ENCODE assay signal across 17 cellular contexts in genomic region chr10:74929197-74929596, GRCh38.
A peak's percentile ranks its signal among the peaks of the same experiment; 100 is the strongest.
DNase-seq lines count a peak whose midpoint lies in the region; ATAC-seq and TF ChIP-seq lines count a peak whose summit lies in the region.
"Had no signal": no experiment of that assay in that cellular context is flagged by ENCODE, and none has a peak within 500 bp of the region (broad histone marks: within the 10 kb centered on the region; RNA-seq: fewer than 3 reads in every experiment).

No MANE protein-coding gene starts in this region.

- no peaks in the 10 kb centered on the region for H4K20me1 ChIP-seq in GM23248 (ENCODE audit: insufficient read depth)

- H3K4me3 ChIP-seq in GM23248 (peak overlapping the region; percentile 50), body of pancreas (no peak overlapping the region), stomach smooth muscle (ENCODE audit: low read length in 2 of 2) (peak overlapping the region in 1 of 2 donors; percentile 16)
- H3K4me3 ChIP-seq: psoas muscle had no signal

- H2AFZ ChIP-seq in GM23248 = no peak overlapping the region

- intact Hi-C loops in body of pancreas (cut with DNase I) = no loop called here

- H3K27me3 ChIP-seq in GM23248 (replicated peaks; ENCODE audit: insufficient read depth) = no peaks in the 10 kb centered on the region
- H3K27me3 ChIP-seq in body of pancreas = no peaks in the 10 kb centered on the region
- no peaks in the 10 kb centered on the region for H3K27me3 ChIP-seq in stomach smooth muscle (ENCODE audit: control insufficient read depth in 1 of 2, insufficient read depth in 2 of 2, low read length in 2 of 2)

- 14 to 15% methylated on average over 5 of the region's 5 CpGs for WGBS in GM23248 (ENCODE audit: low coverage in 1 of 2, low lambda C conversion rate in 2 of 2, missing lambda C conversion rate in 2 of 2), 2 experiments
- WGBS in body of pancreas, 2 donors = 11% methylated on average over 5 of the region's 5 CpGs

- H3K9me2 ChIP-seq in GM23248 (ENCODE audit: insufficient read depth) = no peaks in the 10 kb centered on the region

- H3K9me3 ChIP-seq in GM23248 (ENCODE audit: low read depth) (no peaks in the 10 kb centered on the region), body of pancreas (no peaks in the 10 kb centered on the region), stomach smooth muscle (ENCODE audit: control insufficient read depth in 2 of 2, low read length in 2 of 2) (no peaks in the 10 kb centered on the region)
- H3K9me3 ChIP-seq: psoas muscle had no signal

- peaks cover 46% of the 10 kb centered on the region for H3F3A ChIP-seq in GM23248 (ENCODE audit: insufficient read depth)

- H3K4me1 ChIP-seq in GM23248 (ENCODE audit: insufficient read depth) = peaks cover 47% of the 10 kb centered on the region
- peaks cover 85% of the 10 kb centered on the region for H3K4me1 ChIP-seq in body of pancreas
- peaks cover 39% of the 10 kb centered on the region for H3K4me1 ChIP-seq in stomach smooth muscle (ENCODE audit: control insufficient read depth, insufficient read depth, low read length)

- in situ Hi-C loops in GM23248 (cut with MboI) = no loop called here

- DNase-seq in GM23248 = peak; percentile 63
- DNase-seq in body of pancreas = no peak
- peak; percentile 73 for DNase-seq in iris pigment epithelial cell (ENCODE audit: low read depth)
- DNase-seq in stimulated activated naive CD4-positive, alpha-beta T cell (lab: John Stamatoyannopoulos, UW) = no peak
- DNase-seq in SKM-1 treated with dmso at 0.1 percent for 144 hours (lab: John Stamatoyannopoulos, UW; ENCODE audit: unreplicated experiment) = no peak
- DNase-seq in HEK293T (ENCODE audit: extremely low spot score) = no peak
- DNase-seq in NCI-H1048 (lab: John Stamatoyannopoulos, UW) = no peak
- DNase-seq: activated T-cell treated with anti-CD3 and anti-CD28 coated beads, Interleukin-2, amount 50 U/mL, for 1 hour; CD4-positive, CD25-positive, alpha-beta regulatory T cell; effector memory CD8-positive, alpha-beta T cell; NCI-H1092; NCI-H446 treated with DMSO at 0.1 percent for 48 hours; psoas muscle; stimulated activated CD4-positive, alpha-beta T cell treated with anti-CD3 and anti-CD28 coated beads, Interleukin-4, amount 100 ng/mL, for 1 hour; T-helper 1 cell had no signal

- POLR2A ChIA-PET in HEK293T (lab: Yijun Ruan, JAX) = no interaction called here

- CTCF ChIA-PET in HEK293T (lab: Yijun Ruan, JAX) = no interaction called here

- TF ChIP-seq CTCF in body of pancreas (IDR thresholded peaks at IDR 0.05) = no peak

- H3K27ac ChIP-seq in GM23248 = peak overlapping the region; percentile 87
- peak overlapping the region; percentile 32 to 64 (median 54) for H3K27ac ChIP-seq in body of pancreas
- H3K27ac ChIP-seq in stomach smooth muscle (ENCODE audit: low read length) = peak overlapping the region; percentile 84
- H3K27ac ChIP-seq: psoas muscle had no signal

- no peaks in the 10 kb centered on the region for H3K36me3 ChIP-seq in GM23248 (ENCODE audit: low read depth)
- H3K36me3 ChIP-seq in body of pancreas (replicated peaks in 1 of 2; ENCODE audit: insufficient read depth in 1 of 2, low read depth in 2 of 2) = no peaks in the 10 kb centered on the region
- H3K36me3 ChIP-seq in stomach smooth muscle (ENCODE audit: control insufficient read depth in 2 of 2, insufficient read depth in 2 of 2, low read length in 2 of 2) = no peaks in the 10 kb centered on the region

- H3K9ac ChIP-seq in GM23248 = peak overlapping the region; percentile 66
- peak overlapping the region; percentile 14 to 41 for H3K9ac ChIP-seq in stomach smooth muscle (ENCODE audit: low read length in 2 of 2)

- peaks cover 70% of the 10 kb centered on the region for H3K79me2 ChIP-seq in GM23248 (ENCODE audit: insufficient read depth)

- ATAC-seq in body of pancreas = peak; percentile 45
- ATAC-seq: effector memory CD8-positive, alpha-beta T cell; psoas muscle; stimulated activated effector memory CD8-positive, alpha-beta T cell treated with anti-CD3 and anti-CD28 coated beads, Interleukin-12 subunit alpha, Interleukin-12 subunit beta, amount 100 ng/mL, for 72 hours had no signal

- H3K4me2 ChIP-seq in GM23248 (ENCODE audit: unreplicated experiment) = peak overlapping the region; percentile 74

- no peak for TF ChIP-seq POLR2A in body of pancreas (IDR thresholded peaks at IDR 0.05)

TF ChIP-seq in HEK293T, 16 proteins besides CTCF, POLR2A, EP300 and RAD21:
- TF ChIP-seq HDGF (IDR thresholded peaks at IDR 0.05; ENCODE audit: borderline replicate concordance) (no peak), SP1 (IDR thresholded peaks at IDR 0.05) (no peak), BHLHE40 (IDR thresholded peaks at IDR 0.05; ENCODE audit: borderline replicate concordance) (no peak), NFRKB (IDR thresholded peaks at IDR 0.05) (no peak)
TF ChIP-seq in HEK293T: peak in this region for 0.

Comparison
In these comparisons a context has a peak if more than half of its experiments do, and no peak if none do; other contexts are left out.
1. DNase-seq: peak in GM23248 (single experiment) and iris pigment epithelial cell (single experiment); none in body of pancreas (0 of 4), stimulated activated naive CD4-positive, alpha-beta T cell (0 of 6), SKM-1 treated with dmso at 0.1 percent for 144 hours (single experiment), HEK293T (single experiment) and NCI-H1048 (single experiment).
2. Peak in every context shown above with its lines, with median percentiles within 50 percentile points of each other: H3K27ac ChIP-seq.